21 cellular contexts compared by ENCODE assay signal in genomic region chr7:47406766-47407129, GRCh38.
DNase-seq lines count a peak whose midpoint lies in the region; ATAC-seq and TF ChIP-seq lines count a peak whose summit lies in the region.
"Had no signal": no experiment of that assay in that cellular context is flagged by ENCODE, and none has a peak within 500 bp of the region (broad histone marks: within the 10 kb centered on the region; RNA-seq: fewer than 3 reads in every experiment).

No MANE protein-coding gene starts in this region.

- intact Hi-C loops in psoas muscle (cut with DNase I), result no loop called here
- intact Hi-C loops in natural killer cell (cut with micrococcal nuclease), result no loop called here

- no peaks in the 10 kb centered on the region for H3K36me3 Mint-ChIP-seq in natural killer cell
- H3K36me3 Mint-ChIP-seq in HFFc6 (ENCODE audit: low read depth), result peaks cover 20% of the 10 kb centered on the region; the same call in 1 of the 2 replicates

- H3K9me3 ChIP-seq in psoas muscle, result no peaks in the 10 kb centered on the region

- H3K4me3 Mint-ChIP-seq in natural killer cell, result no peak overlapping the region
- H3K4me3 Mint-ChIP-seq in HFFc6, result no peak overlapping the region
- H3K4me3 Mint-ChIP-seq: CD14-positive monocyte had no signal

- H3K4me1 ChIP-seq in psoas muscle, result peaks cover 27% of the 10 kb centered on the region

- H3K36me3 ChIP-seq in psoas muscle (ENCODE audit: insufficient read depth in 1 of 2, low read depth in 1 of 2), result peaks cover 0 to 56% of the 10 kb centered on the region in 2 donors

- peak overlapping the region; percentile 65 for H3K27ac ChIP-seq in psoas muscle
- H3K27ac ChIP-seq: 22Rv1, epithelial cell of prostate, SK-N-MC had no signal

- ATAC-seq in left lobe of liver (peak; percentile 6), psoas muscle (peak in 2 of 4 donors; percentile 12 to 14), natural killer cell (no peak)
- ATAC-seq: stimulated activated naive CD8-positive, alpha-beta T cell treated with anti-CD3 and anti-CD28 coated beads, Interleukin-15, Interleukin-2, amounts not matched to agents 100 U/mL and 50 U/mL, for 24 hours had no signal

- H3K27me3 ChIP-seq in psoas muscle (ENCODE audit: insufficient read depth in 3 of 3, low read length in 2 of 3), result no peaks in the 10 kb centered on the region

- H3K27me3 Mint-ChIP-seq in natural killer cell (ENCODE audit: low read depth in 2 of 2) (peaks cover 0 to 2% of the 10 kb centered on the region in 2 donors), HFFc6 (ENCODE audit: insufficient read depth) (no peaks in the 10 kb centered on the region; the same call in 1 of the 2 replicates)

- H3K27ac Mint-ChIP-seq in natural killer cell, result no peak overlapping the region
- no peak overlapping the region for H3K27ac Mint-ChIP-seq in HFFc6

- no peak overlapping the region for H3K4me3 ChIP-seq in psoas muscle
- H3K4me3 ChIP-seq: SK-N-MC had no signal

- DNase-seq in DMS 273 (lab: John Stamatoyannopoulos, UW; ENCODE audit: unreplicated experiment), result peak; percentile 49
- DNase-seq in DMS 273 treated with DMSO at 0.1 percent for 48 hours (lab: John Stamatoyannopoulos, UW), result no peak
- no peak for DNase-seq in left lobe of liver (ENCODE audit: low spot score)
- DNase-seq in psoas muscle, result no peak
- peak; percentile 17 for DNase-seq in ureter (ENCODE audit: low spot score)
- DNase-seq in GDM1 (lab: John Stamatoyannopoulos, UW), result no peak
- no peak for DNase-seq in natural killer cell
- no peak for DNase-seq in HFFc6
- DNase-seq: activated CD4-positive, alpha-beta T cell treated with anti-CD3 and anti-CD28 coated beads for 1 hour; activated gamma-delta T cell; cortex of kidney; DMS79; midbrain; MM.1S; NCI-H510A treated with DMSO at 0.1 percent for 48 hours; stimulated activated naive CD8-positive, alpha-beta T cell treated with anti-CD3 and anti-CD28 coated beads, Interleukin-15, Interleukin-2, amounts not matched to agents 100 U/mL and 50 U/mL, for 24 hours; T-helper 9 cell had no signal

- no peaks in the 10 kb centered on the region for H3K4me1 Mint-ChIP-seq in natural killer cell
- peaks cover 11% of the 10 kb centered on the region for H3K4me1 Mint-ChIP-seq in HFFc6 (ENCODE audit: low read depth)
- H3K4me1 Mint-ChIP-seq: CD14-positive monocyte had no signal

- TF ChIP-seq CTCF in psoas muscle (IDR thresholded peaks at IDR 0.05) (no peak), natural killer cell (IDR thresholded peaks at IDR 0.05) (no peak), HFFc6 (IDR thresholded peaks at IDR 0.05) (no peak)

- H3K9me3 Mint-ChIP-seq in natural killer cell (no peaks in the 10 kb centered on the region), HFFc6 (no peaks in the 10 kb centered on the region)

- WGBS in psoas muscle, 3 donors, result 42 to 69% (median 52%) methylated on average over 11 of the region's 11 CpGs

Comparison
In these comparisons a context has a peak if more than half of its experiments do, and no peak if none do; other contexts are left out.
1. DNase-seq: peak in DMS 273 (single experiment) and ureter (single experiment); none in DMS 273 treated with DMSO at 0.1 percent for 48 hours (single experiment), left lobe of liver (single experiment), psoas muscle (0 of 2), GDM1 (single experiment), natural killer cell (single experiment) and HFFc6 (single experiment).